In the genomic region with DNA sequence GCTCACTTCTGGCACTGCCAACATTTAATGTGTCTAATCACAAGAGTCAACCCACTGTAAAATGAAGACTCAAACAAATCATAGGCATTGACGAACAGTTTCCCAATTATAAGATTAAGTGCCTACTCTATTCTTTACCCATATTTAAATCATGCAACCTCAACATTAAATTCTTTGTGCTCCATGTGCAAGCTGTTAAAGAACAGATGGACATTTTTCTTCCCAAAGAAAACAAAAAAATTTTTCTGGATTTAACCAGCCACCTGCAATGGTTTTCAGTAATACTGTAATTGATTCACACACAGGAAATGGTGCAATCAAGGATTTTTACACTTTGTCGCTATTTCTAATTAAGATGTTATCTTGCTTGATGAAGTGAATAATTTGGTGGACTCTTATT, we compare ENCODE assay signal across 1 cellular context.
TF ChIP-seq lines count a peak whose summit lies in the region.

No MANE protein-coding gene starts in this region.

TF ChIP-seq in WTC11, 78 proteins besides CTCF, POLR2A, EP300 and RAD21 (continued from another document):
- TF ChIP-seq, protein P1, sequence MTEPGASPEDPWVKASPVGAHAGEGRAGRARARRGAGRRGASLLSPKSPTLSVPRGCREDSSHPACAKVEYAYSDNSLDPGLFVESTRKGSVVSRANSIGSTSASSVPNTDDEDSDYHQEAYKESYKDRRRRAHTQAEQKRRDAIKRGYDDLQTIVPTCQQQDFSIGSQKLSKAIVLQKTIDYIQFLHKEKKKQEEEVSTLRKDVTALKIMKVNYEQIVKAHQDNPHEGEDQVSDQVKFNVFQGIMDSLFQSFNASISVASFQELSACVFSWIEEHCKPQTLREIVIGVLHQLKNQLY (CRISPR knock-in tag; IDR thresholded peaks at IDR 0.05): no peak
- no peak for TF ChIP-seq SMAD3 (CRISPR knock-in tag; IDR thresholded peaks at IDR 0.05; ENCODE audit: borderline replicate concordance)
- TF ChIP-seq ZNF232 (CRISPR knock-in tag; IDR thresholded peaks at IDR 0.05): no peak
- no peak for TF ChIP-seq ZNF138 (CRISPR knock-in tag; conservative IDR thresholded peaks at IDR 0.05)
- TF ChIP-seq GABPB1 (CRISPR knock-in tag; IDR thresholded peaks at IDR 0.05): no peak
